ENCODE assay signal across 1 cellular context in genomic region chr6:26578741-26579140, GRCh38.
TF ChIP-seq lines count a peak whose summit lies in the region.

No MANE protein-coding gene starts in this region.

TF ChIP-seq in GM23338, 12 proteins besides CTCF, POLR2A, EP300 and RAD21:
- no peak for TF ChIP-seq REST (IDR thresholded peaks at IDR 0.05; ENCODE audit: unreplicated experiment)
- TF ChIP-seq ZNF114 (CRISPR knock-in tag; IDR thresholded peaks at IDR 0.05), result no peak
- TF ChIP-seq ZNF462 (CRISPR knock-in tag; IDR thresholded peaks at IDR 0.05), result no peak
- TF ChIP-seq CREB1 (CRISPR knock-in tag; IDR thresholded peaks at IDR 0.05; ENCODE audit: low read depth), result no peak
- TF ChIP-seq STAT1 (IDR thresholded peaks at IDR 0.05; ENCODE audit: unreplicated experiment), result no peak
- no peak for TF ChIP-seq ETS1 (IDR thresholded peaks at IDR 0.05)
- TF ChIP-seq EZH2phosphoT487 (IDR thresholded peaks at IDR 0.05; ENCODE audit: unreplicated experiment), result no peak
- no peak for TF ChIP-seq EZH2 (IDR thresholded peaks at IDR 0.05; ENCODE audit: low read depth, unreplicated experiment)
- no peak for TF ChIP-seq NANOG (IDR thresholded peaks at IDR 0.05; ENCODE audit: borderline replicate concordance)
- TF ChIP-seq ZNF331 (CRISPR knock-in tag; IDR thresholded peaks at IDR 0.05; ENCODE audit: low read depth), result no peak
- TF ChIP-seq POLR2AphosphoS5 (IDR thresholded peaks at IDR 0.05; ENCODE audit: low read depth), result no peak
- TF ChIP-seq JUNB (IDR thresholded peaks at IDR 0.05; ENCODE audit: unreplicated experiment), result no peak
